ENCODE assay signal across 12 cellular contexts in genomic region chr6:15956205-15957106, GRCh38.
A peak's percentile ranks its signal among the peaks of the same experiment; 100 is the strongest.
DNase-seq lines count a peak whose midpoint lies in the region; ATAC-seq, FAIRE-seq and TF ChIP-seq lines count a peak whose summit lies in the region.
"Had no signal": no experiment of that assay in that cellular context is flagged by ENCODE, and none has a peak within 500 bp of the region (broad histone marks: within the 10 kb centered on the region; RNA-seq: fewer than 3 reads in every experiment).

No MANE protein-coding gene starts in this region.

- no peak for TF ChIP-seq POLR2A in HepG2 (IDR thresholded peaks at IDR 0.05; ENCODE audit: insufficient read depth in 1 of 2, low read depth in 2 of 2, low read length in 2 of 2)
- TF ChIP-seq POLR2A in testis (IDR thresholded peaks at IDR 0.05) = no peak
- TF ChIP-seq POLR2A in gastroesophageal sphincter (IDR thresholded peaks at IDR 0.05) = no peak

- ATAC-seq in HepG2 (peak; percentile 45), gastroesophageal sphincter (no peak)
- ATAC-seq: heart right ventricle had no signal

- H3K4me1 Mint-ChIP-seq in CD4-positive, alpha-beta memory T cell = peaks cover 4 to 27% (median 11%) of the 10 kb centered on the region in 4 donors
- peaks cover 43% of the 10 kb centered on the region for H3K4me1 Mint-ChIP-seq in T-helper 2 cell treated with Interferon-gamma antibody and Interleukin-4, amounts not matched to agents 5 μg/mL and 100 μg/mL, for 36 hours (ENCODE audit: low read depth)

- H3K36me3 ChIP-seq in CD4-positive, alpha-beta memory T cell (ENCODE audit: insufficient read depth, low read length) = no peaks in the 10 kb centered on the region
- H3K36me3 ChIP-seq in HepG2 (replicated peaks in 1 of 2; ENCODE audit: control insufficient read depth in 1 of 2, insufficient read depth in 2 of 2, low read length in 2 of 2) = no peaks in the 10 kb centered on the region
- no peaks in the 10 kb centered on the region for H3K36me3 ChIP-seq in testis (ENCODE audit: low read depth, missing control alignments)
- no peaks in the 10 kb centered on the region for H3K36me3 ChIP-seq in gastroesophageal sphincter
- H3K36me3 ChIP-seq: heart right ventricle had no signal

- CTCF ChIA-PET in CD4-positive, alpha-beta memory T cell (lab: Charles Lee; ENCODE audit: partially characterized antibody) = no interaction called here
- CTCF ChIA-PET in HepG2 (lab: Yijun Ruan, JAX; ENCODE audit: low intra/inter-chr PET ratio, low total read pairs) = no interaction called here

- peak overlapping the region; percentile 44 to 71 (median 56) for H3K4me3 Mint-ChIP-seq in CD4-positive, alpha-beta memory T cell
- H3K4me3 Mint-ChIP-seq in T-helper 2 cell treated with Interferon-gamma antibody and Interleukin-4, amounts not matched to agents 5 μg/mL and 100 μg/mL, for 36 hours = peak overlapping the region; percentile 15
- H3K4me3 Mint-ChIP-seq: activated CD4-positive, alpha-beta T cell treated with anti-CD3 and anti-CD28 coated beads, Interleukin-2, amount 10 ng/mL, durations not matched to agents 7 days and 5 days; brain; HFFc6 had no signal

- H3K4me2 ChIP-seq in HepG2 (ENCODE audit: low read depth, low read length) = peak overlapping the region; percentile 34; the same call in 1 of the 2 replicates

- BruUV-seq in HepG2 (replicated peaks; lab: Mats Ljungman, UMichigan) = no TSS peak

- no peak overlapping the region for H3K27ac Mint-ChIP-seq in CD4-positive, alpha-beta memory T cell
- H3K27ac Mint-ChIP-seq in T-helper 2 cell treated with Interferon-gamma antibody and Interleukin-4, amounts not matched to agents 5 μg/mL and 100 μg/mL, for 36 hours = peak overlapping the region; percentile 37
- H3K27ac Mint-ChIP-seq: activated CD4-positive, alpha-beta T cell treated with anti-CD3 and anti-CD28 coated beads, Interleukin-2, amount 10 ng/mL, durations not matched to agents 7 days and 5 days; HFFc6 had no signal

- H3K27me3 Mint-ChIP-seq in CD4-positive, alpha-beta memory T cell = no peaks in the 10 kb centered on the region
- H3K27me3 Mint-ChIP-seq in T-helper 2 cell treated with Interferon-gamma antibody and Interleukin-4, amounts not matched to agents 5 μg/mL and 100 μg/mL, for 36 hours (ENCODE audit: low read depth) = no peaks in the 10 kb centered on the region
- H3K27me3 Mint-ChIP-seq: activated CD4-positive, alpha-beta T cell treated with anti-CD3 and anti-CD28 coated beads, Interleukin-2, amount 10 ng/mL, durations not matched to agents 7 days and 5 days had no signal

- H3K9me3 Mint-ChIP-seq in CD4-positive, alpha-beta memory T cell = no peaks in the 10 kb centered on the region
- H3K9me3 Mint-ChIP-seq in T-helper 2 cell treated with Interferon-gamma antibody and Interleukin-4, amounts not matched to agents 5 μg/mL and 100 μg/mL, for 36 hours = peaks cover 7% of the 10 kb centered on the region
- H3K9me3 Mint-ChIP-seq: activated CD4-positive, alpha-beta T cell treated with anti-CD3 and anti-CD28 coated beads, Interleukin-2, amount 10 ng/mL, durations not matched to agents 7 days and 5 days had no signal

- H3K4me1 ChIP-seq in CD4-positive, alpha-beta memory T cell (ENCODE audit: insufficient read depth, low read length) = peaks cover 14% of the 10 kb centered on the region
- H3K4me1 ChIP-seq in HepG2 (ENCODE audit: insufficient read depth, low read length) = peaks cover 21% of the 10 kb centered on the region
- peaks cover 7% of the 10 kb centered on the region for H3K4me1 ChIP-seq in testis
- H3K4me1 ChIP-seq in gastroesophageal sphincter = peaks cover 0 to 7% (median 0%) of the 10 kb centered on the region in 3 donors

- H3K79me2 ChIP-seq in HepG2 (ENCODE audit: insufficient read depth, low read length) = no peaks in the 10 kb centered on the region

- no peak overlapping the region for H3K4me3 ChIP-seq in CD4-positive, alpha-beta memory T cell (ENCODE audit: low read length in 2 of 2)
- H3K4me3 ChIP-seq in HepG2 (replicated peaks in 1 of 3; ENCODE audit: insufficient read depth in 1 of 3, low read depth in 2 of 3, low read length in 3 of 3) = peak overlapping the region in 1 of 3 experiments; percentile 29; a peak in 2 of 6 replicates
- no peak overlapping the region for H3K4me3 ChIP-seq in testis
- no peak overlapping the region for H3K4me3 ChIP-seq in gastroesophageal sphincter
- H3K4me3 ChIP-seq: heart right ventricle had no signal

- TF ChIP-seq EP300 in HepG2 (IDR thresholded peaks at IDR 0.05; ENCODE audit: low read depth in 2 of 2, low read length in 2 of 2) (no peak), HepG2 (CRISPR knock-in tag; IDR thresholded peaks at IDR 0.05; ENCODE audit: borderline replicate concordance) (no peak), gastroesophageal sphincter (IDR thresholded peaks at IDR 0.05) (no peak)

- H3K9ac ChIP-seq in HepG2 (ENCODE audit: insufficient read depth, low read depth, low read length) = no peak overlapping the region

- FAIRE-seq in HepG2 (lab: Jason Lieb, UNC) = peak; percentile 18

- intact Hi-C loops in CD4-positive, alpha-beta memory T cell (cut with micrococcal nuclease) = no loop called here
- intact Hi-C loops in HepG2 (cut with micrococcal nuclease; ENCODE audit: unreplicated experiment) (loop anchor here (5.0 kb wide), 1 partner anchor 171 kb away; the partner anchor contains the start of gene MYLIP), testis (cut with DNase I; ENCODE audit: low total_unique reads) (no loop called here), posterior cingulate gyrus (cut with DNase I) (no loop called here)

- no peaks in the 10 kb centered on the region for H3K27me3 ChIP-seq in CD4-positive, alpha-beta memory T cell (ENCODE audit: insufficient read depth, low read length)
- peaks cover 1 to 38% of the 10 kb centered on the region in 2 experiments; a peak in 4 of 5 replicates for H3K27me3 ChIP-seq in HepG2 (ENCODE audit: control insufficient read depth in 1 of 2, insufficient read depth in 2 of 2, low read length in 2 of 2)
- no peaks in the 10 kb centered on the region for H3K27me3 ChIP-seq in testis
- peaks cover 6% of the 10 kb centered on the region for H3K27me3 ChIP-seq in gastroesophageal sphincter
- H3K27me3 ChIP-seq: heart right ventricle had no signal

- TF ChIP-seq RAD21 in HepG2 (CRISPR knock-in tag; IDR thresholded peaks at IDR 0.05) = no peak

- H3K9me3 ChIP-seq in CD4-positive, alpha-beta memory T cell (ENCODE audit: control insufficient read depth in 1 of 2, low read length in 2 of 2) = no peaks in the 10 kb centered on the region
- H3K9me3 ChIP-seq in HepG2 (ENCODE audit: low read length) (no peaks in the 10 kb centered on the region), testis (no peaks in the 10 kb centered on the region), gastroesophageal sphincter (peaks cover 0 to 8% (median 0%) of the 10 kb centered on the region in 3 donors)

- in situ Hi-C loops in HepG2 (cut with HindIII; ENCODE audit: extremely low pct_ligation_motif_present, low pct_unique_long_range_greater_than_20kb) = no loop called here

- WGBS in HepG2 (ENCODE audit: low lambda C conversion rate) = 3% methylated on average over 14 of the region's 14 CpGs
- WGBS in testis, 2 donors = 65 to 67% methylated on average over 14 of the region's 14 CpGs
- WGBS in gastroesophageal sphincter (ENCODE audit: low coverage in 1 of 2), 2 donors = 53 to 59% methylated on average over 8 to 12 of the region's 14 CpGs

- POLR2A ChIA-PET in CD4-positive, alpha-beta memory T cell (lab: Charles Lee; ENCODE audit: partially characterized antibody) = no interaction called here
- POLR2A ChIA-PET in HepG2 (lab: Yijun Ruan, JAX) = no interaction called here

- DNase-seq in CD4-positive, alpha-beta memory T cell = no peak
- DNase-seq in NCI-H1105 treated with DMSO at 0.1 percent for 48 hours (lab: John Stamatoyannopoulos, UW) = peak; percentile 18
- no peak for DNase-seq in T-helper 2 cell treated with Interferon-gamma antibody and Interleukin-4, amounts not matched to agents 5 μg/mL and 100 μg/mL, for 36 hours (ENCODE audit: low spot score)
- peak; percentile 44 for DNase-seq in HepG2 (ENCODE audit: low spot score)
- DNase-seq in testis = no peak
- no peak for DNase-seq in posterior cingulate gyrus
- no peak for DNase-seq in NK-92 treated with Interleukin-12 subunit alpha and Interleukin-12 subunit beta, amount 100 ng/mL, for 24 hours (lab: John Stamatoyannopoulos, UW)
- DNase-seq: activated CD4-positive, alpha-beta T cell treated with anti-CD3 and anti-CD28 coated beads, Interleukin-2, amount 10 ng/mL, durations not matched to agents 7 days and 5 days; heart right ventricle; HFFc6 had no signal

- no peak overlapping the region for H2AFZ ChIP-seq in HepG2 (ENCODE audit: low read length)

- H4K20me1 ChIP-seq in HepG2 (ENCODE audit: insufficient read depth, low read length) = no peaks in the 10 kb centered on the region

- H3K36me3 Mint-ChIP-seq in CD4-positive, alpha-beta memory T cell = no peaks in the 10 kb centered on the region
- H3K36me3 Mint-ChIP-seq in T-helper 2 cell treated with Interferon-gamma antibody and Interleukin-4, amounts not matched to agents 5 μg/mL and 100 μg/mL, for 36 hours (ENCODE audit: low read depth) = peaks cover 5% of the 10 kb centered on the region
- H3K36me3 Mint-ChIP-seq: brain had no signal

- H3K27ac ChIP-seq in CD4-positive, alpha-beta memory T cell (ENCODE audit: low read depth, low read length) = no peak overlapping the region
- H3K27ac ChIP-seq in HepG2 (ENCODE audit: extremely low read length, insufficient read depth, low read length) = no peak overlapping the region
- no peak overlapping the region for H3K27ac ChIP-seq in testis
- H3K27ac ChIP-seq in gastroesophageal sphincter = no peak overlapping the region
- H3K27ac ChIP-seq: heart right ventricle had no signal

- TF ChIP-seq CTCF in HepG2 (CRISPR knock-in tag; IDR thresholded peaks at IDR 0.05) (no peak), testis (IDR thresholded peaks at IDR 0.05) (no peak), gastroesophageal sphincter (IDR thresholded peaks at IDR 0.05) (no peak)

TF ChIP-seq in HepG2, 621 proteins besides CTCF, POLR2A, EP300 and RAD21 (continues in another document):
- TF ChIP-seq ETV5 (CRISPR knock-in tag; IDR thresholded peaks at IDR 0.05; ENCODE audit: borderline replicate concordance) (no peak), ZNF761 (CRISPR knock-in tag; conservative IDR thresholded peaks at IDR 0.05) (no peak), KDM3A (CRISPR knock-in tag; IDR thresholded peaks at IDR 0.05; ENCODE audit: low read depth) (no peak), ARID2 (CRISPR knock-in tag; IDR thresholded peaks at IDR 0.05; ENCODE audit: borderline replicate concordance) (no peak), SPEN (CRISPR knock-in tag; IDR thresholded peaks at IDR 0.05; ENCODE audit: low read depth) (no peak)

Comparison
In these comparisons a context has a peak if more than half of its experiments do, and no peak if none do; other contexts are left out.
1. DNase-seq: peak in NCI-H1105 treated with DMSO at 0.1 percent for 48 hours (single experiment) and HepG2 (single experiment); none in CD4-positive, alpha-beta memory T cell (0 of 5), T-helper 2 cell treated with Interferon-gamma antibody and Interleukin-4, amounts not matched to agents 5 μg/mL and 100 μg/mL, for 36 hours (single experiment), testis (single experiment), posterior cingulate gyrus (0 of 10) and NK-92 treated with Interleukin-12 subunit alpha and Interleukin-12 subunit beta, amount 100 ng/mL, for 24 hours (single experiment).